8 cellular contexts compared by ENCODE assay signal in genomic region chr6:28211840-28212509, GRCh38. TPM values are rescaled to one million over a fixed set of nuclear protein-coding genes. Genes with fewer than 3 reads are reported as not detected.
DNase-seq lines count a peak whose midpoint lies in the region; ATAC-seq, FAIRE-seq and TF ChIP-seq lines count a peak whose summit lies in the region.

No MANE protein-coding gene starts in this region.

- H3K9me3 Mint-ChIP-seq in CD8-positive, alpha-beta T cell = peaks cover 4% of the 10 kb centered on the region
- H3K9me3 Mint-ChIP-seq in T-helper 2 cell treated with Interferon-gamma antibody and Interleukin-4, amounts not matched to agents 5 μg/mL and 100 μg/mL, for 36 hours = no peaks in the 10 kb centered on the region

- no peak overlapping the region for H3K27ac Mint-ChIP-seq in CD8-positive, alpha-beta T cell
- peak overlapping the region; percentile 6 for H3K27ac Mint-ChIP-seq in T-helper 2 cell treated with Interferon-gamma antibody and Interleukin-4, amounts not matched to agents 5 μg/mL and 100 μg/mL, for 36 hours

- TF ChIP-seq CTCF in CD8-positive, alpha-beta T cell (IDR thresholded peaks at IDR 0.05) = no peak

- H3K27me3 Mint-ChIP-seq in CD8-positive, alpha-beta T cell (ENCODE audit: low read depth) = peaks cover 87% of the 10 kb centered on the region
- peaks cover 89% of the 10 kb centered on the region for H3K27me3 Mint-ChIP-seq in T-helper 2 cell treated with Interferon-gamma antibody and Interleukin-4, amounts not matched to agents 5 μg/mL and 100 μg/mL, for 36 hours (ENCODE audit: low read depth)

- POLR2A ChIA-PET in CD8-positive, alpha-beta T cell (lab: Charles Lee) = no interaction called here
- POLR2A ChIA-PET in HEK293T (lab: Yijun Ruan, JAX) = interaction anchor here (0.7 to 2.7 kb wide), 5 partner anchors 44 to 319 kb away, joined by 3 to 21 read pairs (median 4); partner anchors contain the start of gene ZKSCAN8

- intact Hi-C loops in CD8-positive, alpha-beta T cell (cut with DNase I, micrococcal nuclease) = no loop called here
- intact Hi-C loops in posterior cingulate gyrus (cut with DNase I) = no loop called here

- H3K4me1 ChIP-seq in CD8-positive, alpha-beta T cell (ENCODE audit: insufficient read depth, low read length) = peaks cover 14% of the 10 kb centered on the region
- H3K4me1 ChIP-seq in iPS-15b (ENCODE audit: control insufficient read depth, insufficient read depth, low read length) = peaks cover 5% of the 10 kb centered on the region

- H3K4me1 Mint-ChIP-seq in CD8-positive, alpha-beta T cell (ENCODE audit: low read depth) = peaks cover 29% of the 10 kb centered on the region
- peaks cover 39% of the 10 kb centered on the region for H3K4me1 Mint-ChIP-seq in T-helper 2 cell treated with Interferon-gamma antibody and Interleukin-4, amounts not matched to agents 5 μg/mL and 100 μg/mL, for 36 hours (ENCODE audit: low read depth)

- no peak for ATAC-seq in CD8-positive, alpha-beta T cell

- no peak overlapping the region for H3K27ac ChIP-seq in CD8-positive, alpha-beta T cell (ENCODE audit: low read depth, low read length)

- H3K27me3 ChIP-seq in CD8-positive, alpha-beta T cell (ENCODE audit: insufficient read depth, low read length) = peaks cover 56% of the 10 kb centered on the region
- peaks cover 74% of the 10 kb centered on the region for H3K27me3 ChIP-seq in iPS-15b (ENCODE audit: control insufficient read depth, insufficient read depth, low read length)

- H3K36me3 Mint-ChIP-seq in CD8-positive, alpha-beta T cell = no peaks in the 10 kb centered on the region
- H3K36me3 Mint-ChIP-seq in T-helper 2 cell treated with Interferon-gamma antibody and Interleukin-4, amounts not matched to agents 5 μg/mL and 100 μg/mL, for 36 hours (ENCODE audit: low read depth) = no peaks in the 10 kb centered on the region

- H3K4me3 ChIP-seq in CD8-positive, alpha-beta T cell (ENCODE audit: low read depth, low read length) = no peak overlapping the region
- H3K4me3 ChIP-seq in iPS-15b (ENCODE audit: low read depth, low read length) = peak overlapping the region; percentile 71

- no peaks in the 10 kb centered on the region for H3K36me3 ChIP-seq in CD8-positive, alpha-beta T cell (ENCODE audit: insufficient read depth, low read length)
- no peaks in the 10 kb centered on the region for H3K36me3 ChIP-seq in iPS-15b (ENCODE audit: control insufficient read depth, insufficient read depth, low read length)

- peak overlapping the region; percentile 36 for H3K4me3 Mint-ChIP-seq in CD8-positive, alpha-beta T cell
- H3K4me3 Mint-ChIP-seq in T-helper 2 cell treated with Interferon-gamma antibody and Interleukin-4, amounts not matched to agents 5 μg/mL and 100 μg/mL, for 36 hours = peak overlapping the region; percentile 83

- CTCF ChIA-PET in CD8-positive, alpha-beta T cell (lab: Charles Lee) = interaction anchor here (0.6 to 0.7 kb wide), 2 partner anchors 21 to 57 kb away, joined by 3 to 4 read pairs; no protein-coding TSS in a partner anchor
- CTCF ChIA-PET in HEK293T (lab: Yijun Ruan, JAX) = interaction anchor here (0.9 kb wide), 1 partner anchor 144 kb away, joined by 3 read pairs; no protein-coding TSS in a partner anchor

- no peak for FAIRE-seq in urothelium cell line (lab: Jason Lieb, UNC)

- DNase-seq in CD8-positive, alpha-beta T cell = no peak
- DNase-seq in HEK293T (ENCODE audit: extremely low spot score) (peak; percentile 13), urothelium cell line (ENCODE audit: low spot score) (peak; percentile 19), posterior cingulate gyrus (no peak), dedifferentiated amniotic fluid mesenchymal stem cell (ENCODE audit: extremely low spot score) (no peak)
- no peak for DNase-seq in T-helper 2 cell treated with Interferon-gamma antibody and Interleukin-4, amounts not matched to agents 5 μg/mL and 100 μg/mL, for 36 hours (ENCODE audit: low spot score)
- no peak for DNase-seq in stimulated activated CD4-positive, alpha-beta T cell treated with anti-CD3 and anti-CD28 coated beads, Interleukin-2, amount 100 ng/mL, for 48 hours

- H3K9ac ChIP-seq in iPS-15b (ENCODE audit: low read depth, low read length) = no peak overlapping the region

- H3K9me3 ChIP-seq in CD8-positive, alpha-beta T cell (ENCODE audit: low read length) = no peaks in the 10 kb centered on the region
- H3K9me3 ChIP-seq in iPS-15b (ENCODE audit: control insufficient read depth, insufficient read depth, low read length) = no peaks in the 10 kb centered on the region

TF ChIP-seq in HEK293T, 16 proteins besides CTCF, POLR2A, EP300 and RAD21:
- no peak for TF ChIP-seq NFRKB (IDR thresholded peaks at IDR 0.05)
- peak; percentile 50 for TF ChIP-seq L3MBTL2 (conservative IDR thresholded peaks at IDR 0.05)
TF ChIP-seq in HEK293T: peak in this region for 1.

RNA-seq across cellular contexts. Expression of gene ZSCAN9, which starts 13.1 kb away (rescaled TPM):
- total RNA-seq in CD8-positive, alpha-beta T cell = 1 to 10 TPM; 2.1 to 3.0 TPM

RNA-seq across cellular contexts. Expression of gene ZKSCAN4, which starts 40.1 kb away (rescaled TPM):
- 1 to 10 TPM; 1.4 TPM for total RNA-seq in CD8-positive, alpha-beta T cell

RNA-seq across cellular contexts. Expression of gene NKAPL, which starts 47.1 kb away (rescaled TPM):
- not detected for total RNA-seq in CD8-positive, alpha-beta T cell

RNA-seq across cellular contexts. Expression of gene ZSCAN26, which starts 55.0 kb away (rescaled TPM):
- total RNA-seq in CD8-positive, alpha-beta T cell = 10 to 100 TPM; 11.1 to 14.7 TPM

Comparison
In these comparisons a context has a peak if more than half of its experiments do, and no peak if none do; other contexts are left out.
1. DNase-seq: peak in HEK293T (single experiment) and urothelium cell line (single experiment); none in CD8-positive, alpha-beta T cell (0 of 7), T-helper 2 cell treated with Interferon-gamma antibody and Interleukin-4, amounts not matched to agents 5 μg/mL and 100 μg/mL, for 36 hours (single experiment), stimulated activated CD4-positive, alpha-beta T cell treated with anti-CD3 and anti-CD28 coated beads, Interleukin-2, amount 100 ng/mL, for 48 hours (0 of 2), posterior cingulate gyrus (0 of 10) and dedifferentiated amniotic fluid mesenchymal stem cell (single experiment).